Comparison of ENCODE assay signal across 11 cellular contexts in the genomic region with DNA sequence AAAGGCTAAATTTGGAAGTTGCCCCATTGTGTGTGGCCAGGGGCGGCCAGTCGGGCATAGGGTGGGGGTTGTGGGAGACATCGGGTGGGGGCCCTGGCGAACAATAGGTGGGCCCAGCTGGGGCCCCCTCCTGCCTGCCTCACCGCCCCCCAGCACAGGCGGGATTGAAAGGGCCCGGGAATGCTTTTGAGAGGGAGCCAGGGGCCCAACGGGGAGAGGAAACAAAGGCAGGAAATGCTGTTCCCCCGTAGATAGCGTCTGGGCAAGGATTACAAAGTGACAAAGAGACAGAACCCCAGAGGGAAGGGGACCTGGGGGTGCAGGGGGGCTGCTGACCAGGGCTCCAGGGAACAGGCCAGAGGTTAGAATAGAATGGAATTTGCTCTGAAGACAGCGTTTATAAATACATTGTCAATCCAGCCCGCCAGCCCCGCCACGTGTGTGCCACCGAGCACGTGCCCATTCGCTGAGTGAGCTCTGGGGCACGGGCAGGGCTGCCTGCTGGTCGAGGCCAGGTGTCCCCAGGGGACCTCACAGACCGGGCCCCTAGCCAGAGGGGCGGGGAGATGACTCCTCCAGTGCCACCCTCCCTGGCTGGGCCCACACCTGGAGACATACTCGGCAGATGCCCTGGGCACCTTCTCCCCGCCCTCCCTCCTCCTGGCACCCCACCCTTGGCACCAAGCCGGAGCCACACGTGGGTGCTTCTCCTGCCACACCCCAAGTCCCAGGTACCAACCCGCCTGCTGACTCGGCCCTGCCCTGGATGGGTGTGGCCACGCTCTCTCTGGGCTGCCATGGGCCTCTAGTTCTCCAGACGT. TPM values are rescaled to one million over a fixed set of nuclear protein-coding genes. Genes with fewer than 3 reads are reported as not detected.
DNase-seq lines count a peak whose midpoint lies in the region; FAIRE-seq and TF ChIP-seq lines count a peak whose summit lies in the region.
"Had no signal": no experiment of that assay in that cellular context is flagged by ENCODE, and none has a peak within 500 bp of the region (broad histone marks: within the 10 kb centered on the region; RNA-seq: fewer than 3 reads in every experiment).

No MANE protein-coding gene starts in this region.

- dilution Hi-C loops in keratinocyte (cut with MboI; ENCODE audit: extremely low pct_ligation_motif_present, low sequenced_read_pairs): no loop called here

- H4K20me1 ChIP-seq in keratinocyte (ENCODE audit: control insufficient read depth, extremely low read depth, insufficient read depth, low read length): no peaks in the 10 kb centered on the region

- peak overlapping the region; percentile 39 for H3K4me2 ChIP-seq in keratinocyte (ENCODE audit: control insufficient read depth, extremely low read depth, insufficient read depth, low read depth, low read length)

- H3K4me1 ChIP-seq in breast epithelium: peaks cover 15 to 32% of the 10 kb centered on the region in 2 donors
- H3K4me1 ChIP-seq in keratinocyte (ENCODE audit: control insufficient read depth, extremely low read depth, insufficient read depth, low read length): peaks cover 44% of the 10 kb centered on the region
- peaks cover 0 to 3% of the 10 kb centered on the region in 2 donors for H3K4me1 ChIP-seq in small intestine (ENCODE audit: control insufficient read depth in 2 of 2, insufficient read depth in 1 of 2, low read depth in 1 of 2, low read length in 1 of 2)

- in situ Hi-C loops in ACHN (cut with HindIII; ENCODE audit: low pct_ligation_motif_present, low pct_unique_long_range_greater_than_20kb, low sequenced_read_pairs): no loop called here

- peak; percentile 80 for FAIRE-seq in keratinocyte (lab: Jason Lieb, UNC)
- FAIRE-seq in small intestine (lab: Jason Lieb, UNC): no peak

- intact Hi-C loops in breast epithelium (cut with DNase I; ENCODE audit: low total_unique reads): loop anchor here (2.0 kb wide), 1 partner anchor 56 kb away; no protein-coding TSS in a partner anchor

- no peaks in the 10 kb centered on the region for H3K9me3 ChIP-seq in breast epithelium
- no peaks in the 10 kb centered on the region for H3K9me3 ChIP-seq in keratinocyte (ENCODE audit: control insufficient read depth, low read depth, low read length)
- no peaks in the 10 kb centered on the region for H3K9me3 ChIP-seq in small intestine (ENCODE audit: control insufficient read depth, low read depth)
- H3K9me3 ChIP-seq: tibial artery had no signal

- no peak overlapping the region for H3K9ac ChIP-seq in keratinocyte (ENCODE audit: control insufficient read depth, extremely low read depth, insufficient read depth, low read length)

- no peak for TF ChIP-seq POLR2A in breast epithelium (IDR thresholded peaks at IDR 0.05)

- no peak overlapping the region for H2AFZ ChIP-seq in keratinocyte (ENCODE audit: control insufficient read depth, low read length)

- peaks cover 8% of the 10 kb centered on the region for H3K79me2 ChIP-seq in keratinocyte (ENCODE audit: control insufficient read depth, insufficient read depth, low read length)

- TF ChIP-seq CTCF in LNCaP clone FGC (IDR thresholded peaks at IDR 0.05; ENCODE audit: control insufficient read depth, extremely low read depth, insufficient read depth): no peak
- TF ChIP-seq CTCF in breast epithelium (IDR thresholded peaks at IDR 0.05): no peak
- no peak for TF ChIP-seq CTCF in keratinocyte (optimal IDR thresholded peaks at IDR 0.05 in 1 of 3, IDR thresholded peaks at IDR 0.05 in 1 of 3, conservative IDR thresholded peaks at IDR 0.05 in 1 of 3; ENCODE audit: extremely low read depth in 1 of 3, insufficient read depth in 2 of 3, low read length in 3 of 3)

- peak; percentile 49 for DNase-seq in LNCaP clone FGC (ENCODE audit: low read depth)
- DNase-seq in breast epithelium (ENCODE audit: low spot score in 2 of 2): peak; percentile 70 to 74
- peak; percentile 85 for DNase-seq in keratinocyte (ENCODE audit: low read depth, low spot score)
- DNase-seq in small intestine: peak; percentile 79
- no peak for DNase-seq in effector CD4-positive, alpha-beta T cell
- DNase-seq in NCI-H1048 (lab: John Stamatoyannopoulos, UW): no peak
- no peak for DNase-seq in NCI-H146 (lab: John Stamatoyannopoulos, UW)
- DNase-seq in ACHN: no peak
- DNase-seq: amniotic stem cell, NCI-H446 treated with DMSO at 0.1 percent for 48 hours, tibial artery had no signal

- H3K27ac ChIP-seq in breast epithelium (peak overlapping the region; percentile 50 to 81), keratinocyte (ENCODE audit: control insufficient read depth, insufficient read depth, low read length) (no peak overlapping the region), small intestine (ENCODE audit: low read depth in 1 of 2, low read length in 1 of 2) (peak overlapping the region in 1 of 2 donors; percentile 65)
- H3K27ac ChIP-seq: tibial artery had no signal

- 22 to 31% (median 26%) methylated on average over 20 to 29 of the region's 29 CpGs for WGBS in small intestine, 3 donors

- H3K27me3 ChIP-seq in breast epithelium (no peaks in the 10 kb centered on the region), keratinocyte (ENCODE audit: control insufficient read depth, extremely low read depth, insufficient read depth, low read length) (no peaks in the 10 kb centered on the region), small intestine (ENCODE audit: control insufficient read depth in 2 of 2, insufficient read depth in 2 of 2, low read length in 2 of 2) (peaks cover 5 to 7% of the 10 kb centered on the region in 2 donors)

- H3K9me1 ChIP-seq in keratinocyte (ENCODE audit: control insufficient read depth, extremely low read depth, insufficient read depth, low read length): no peaks in the 10 kb centered on the region

- no peak overlapping the region for H3K4me3 ChIP-seq in LNCaP clone FGC (ENCODE audit: low read depth, low read length)
- no peak overlapping the region for H3K4me3 ChIP-seq in breast epithelium
- H3K4me3 ChIP-seq in keratinocyte (ENCODE audit: control insufficient read depth in 2 of 3, extremely low read depth in 1 of 3, insufficient read depth in 2 of 3, low read depth in 1 of 3, low read length in 3 of 3): no peak overlapping the region
- H3K4me3 ChIP-seq in small intestine (ENCODE audit: low read depth in 1 of 2, low read length in 2 of 2): no peak overlapping the region
- H3K4me3 ChIP-seq: tibial artery had no signal

- H3K36me3 ChIP-seq in breast epithelium: no peaks in the 10 kb centered on the region
- peaks cover 5 to 10% of the 10 kb centered on the region in 2 experiments for H3K36me3 ChIP-seq in keratinocyte (ENCODE audit: control insufficient read depth in 2 of 2, extremely low read depth in 1 of 2, insufficient read depth in 2 of 2, low read length in 2 of 2)
- H3K36me3 ChIP-seq in small intestine (ENCODE audit: control insufficient read depth in 2 of 2, insufficient read depth in 2 of 2, low read length in 2 of 2): no peaks in the 10 kb centered on the region

RNA-seq across cellular contexts. Expression of gene PDGFB, which starts 9.7 kb away (rescaled TPM):
- total RNA-seq in breast epithelium: 10 to 100 TPM in 1 of 3 donors, 1 to 10 TPM in 2; 5.3 to 11.1 (median 8.5) TPM
- polyA plus RNA-seq in keratinocyte (4.3 to 10.3 TPM (median 6.0 TPM) in 3 replicates), small intestine (1 to 10 TPM in 1 of 3 donors, under 1 TPM in 2; 0.22 to 7.5 (median 0.54) TPM)
- polyA plus RNA-seq in keratinocyte (2011; ENCODE audit: low read depth): 4.1 TPM
- polyA plus RNA-seq in keratinocyte (2011; cell fraction: cytosol; rRNA removed): 5.7 and 7.5 TPM in 2 replicates
- polyA plus RNA-seq in keratinocyte (2011; cell fraction: nucleus; rRNA removed): 13.7 and 15.8 TPM in 2 replicates
- 2.2 and 8.5 TPM in 2 replicates for polyA plus RNA-seq in keratinocyte (2012; ENCODE audit: low replicate concordance)
- polyA minus RNA-seq in keratinocyte: 4.4 to 17.7 TPM (median 4.6 TPM) in 3 replicates
- polyA minus RNA-seq in keratinocyte (2011; cell fraction: cytosol; rRNA and poly(A)+ RNA removed): 9.4 TPM
- polyA minus RNA-seq in keratinocyte (2011; cell fraction: nucleus; rRNA and poly(A)+ RNA removed): 9.4 and 9.9 TPM in 2 replicates

Comparison
In these comparisons a context has a peak if more than half of its experiments do, and no peak if none do; other contexts are left out.
1. DNase-seq: peak in LNCaP clone FGC (single experiment), breast epithelium (2 of 2), keratinocyte (single experiment) and small intestine (single experiment); none in effector CD4-positive, alpha-beta T cell (single experiment), NCI-H1048 (single experiment), NCI-H146 (single experiment) and ACHN (single experiment).